Comparison of ENCODE assay signal across 23 cellular contexts in the genomic region with DNA sequence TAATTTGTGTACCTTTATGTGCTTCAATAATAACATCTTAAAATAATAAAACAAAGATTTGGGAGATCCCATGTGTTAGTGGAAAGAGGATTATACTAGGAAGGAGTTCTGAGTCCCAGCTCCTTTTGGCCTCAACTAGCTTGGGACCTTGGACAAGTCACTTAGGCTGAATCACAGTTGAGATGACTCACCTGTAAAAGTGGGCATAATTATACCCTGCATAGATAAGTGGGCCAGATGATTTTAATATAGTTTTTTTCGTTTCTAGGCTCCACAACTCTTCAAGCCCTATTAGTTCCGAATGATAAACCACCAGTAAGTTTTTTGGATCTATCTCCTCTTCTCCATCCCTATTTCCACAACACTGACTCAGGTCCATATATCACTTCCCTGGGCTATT.
DNase-seq lines count a peak whose midpoint lies in the region; ATAC-seq and TF ChIP-seq lines count a peak whose summit lies in the region.
"Had no signal": no experiment of that assay in that cellular context is flagged by ENCODE, and none has a peak within 500 bp of the region (broad histone marks: within the 10 kb centered on the region; RNA-seq: fewer than 3 reads in every experiment).

No MANE protein-coding gene starts in this region.

- H3F3A ChIP-seq in GM23248 (ENCODE audit: insufficient read depth), result peaks cover 23% of the 10 kb centered on the region

- peak overlapping the region; percentile 71 for H3K4me2 ChIP-seq in GM23248 (ENCODE audit: unreplicated experiment)

- H3K27ac ChIP-seq in GM23248 (peak overlapping the region; percentile 71), VCaP (peak overlapping the region; percentile 57; the same call in 1 of the 2 replicates)
- H3K27ac ChIP-seq: 22Rv1, colonic mucosa, neutrophil, thyroid gland had no signal

- peak overlapping the region; percentile 31; the same call in 1 of the 2 replicates for H3K9ac ChIP-seq in GM23248

- in situ Hi-C loops in GM23248 (cut with MboI), result no loop called here

- H3K27me3 ChIP-seq in GM23248 (replicated peaks; ENCODE audit: insufficient read depth), result no peaks in the 10 kb centered on the region
- H3K27me3 ChIP-seq: colonic mucosa, neutrophil, thyroid gland had no signal

- DNase-seq in DMS53 (lab: John Stamatoyannopoulos, UW), result peak; percentile 31
- no peak for DNase-seq in DMS53 treated with DMSO at 0.1 percent for 48 hours (lab: John Stamatoyannopoulos, UW; ENCODE audit: unreplicated experiment)
- DNase-seq in GM23248, result peak; percentile 47
- peak; percentile 37 for DNase-seq in kidney tubule cell (ENCODE audit: low spot score)
- DNase-seq in activated CD8-positive, alpha-beta memory T cell treated with anti-CD3 and anti-CD28 coated beads, Interleukin-2, amount 50 U/mL, for 48 hours, result no peak
- no peak for DNase-seq in GM03348 (ENCODE audit: low spot score)
- DNase-seq: activated CD4-positive, alpha-beta T cell treated with anti-CD3 and anti-CD28 coated beads for 48 hours; activated gamma-delta T cell treated with Interleukin-2 at 50 U/mL for 16 hours; aorta; C1 segment of cervical spinal cord; colonic mucosa; DMS 273 treated with DMSO at 0.1 percent for 48 hours; MM.1S; NCI-H187 treated with DMSO at 0.1 percent for 48 hours; NCI-H510A treated with DMSO at 0.1 percent for 48 hours; retina; stimulated activated naive CD4-positive, alpha-beta T cell; thyroid gland had no signal

- H4K20me1 ChIP-seq in GM23248 (ENCODE audit: insufficient read depth), result no peaks in the 10 kb centered on the region

- WGBS in GM23248 (ENCODE audit: low coverage in 1 of 2, low lambda C conversion rate in 2 of 2, missing lambda C conversion rate in 2 of 2), 2 experiments, result 40 to 45% methylated on average over 2 of the region's 2 CpGs

- H3K36me3 ChIP-seq in GM23248 (ENCODE audit: low read depth), result no peaks in the 10 kb centered on the region
- H3K36me3 ChIP-seq: colonic mucosa, neutrophil, thyroid gland had no signal

- H3K9me2 ChIP-seq in GM23248 (ENCODE audit: insufficient read depth), result no peaks in the 10 kb centered on the region

- no peaks in the 10 kb centered on the region for H3K79me2 ChIP-seq in GM23248 (ENCODE audit: insufficient read depth)

- ATAC-seq in GM21576 (IDR thresholded peaks at IDR 0.05; ENCODE audit: unreplicated experiment), result no peak
- ATAC-seq: left lobe of liver had no signal

- TF ChIP-seq CTCF in VCaP (conservative IDR thresholded peaks at IDR 0.05), result no peak

- no peaks in the 10 kb centered on the region for H3K9me3 ChIP-seq in GM23248 (ENCODE audit: low read depth)
- H3K9me3 ChIP-seq: colonic mucosa, neutrophil, thyroid gland had no signal

- H3K4me1 ChIP-seq in GM23248 (ENCODE audit: insufficient read depth), result peaks cover 26% of the 10 kb centered on the region
- H3K4me1 ChIP-seq: colonic mucosa, thyroid gland had no signal

- H2AFZ ChIP-seq in GM23248, result no peak overlapping the region

- H3K4me3 ChIP-seq in GM23248, result no peak overlapping the region
- H3K4me3 ChIP-seq: colonic mucosa, thyroid gland had no signal

Comparison
In these comparisons a context has a peak if more than half of its experiments do, and no peak if none do; other contexts are left out.
1. DNase-seq: peak in DMS53 (single experiment), GM23248 (single experiment) and kidney tubule cell (single experiment); none in DMS53 treated with DMSO at 0.1 percent for 48 hours (single experiment), activated CD8-positive, alpha-beta memory T cell treated with anti-CD3 and anti-CD28 coated beads, Interleukin-2, amount 50 U/mL, for 48 hours (single experiment) and GM03348 (single experiment).